Comparison of ENCODE assay signal across 15 cellular contexts in the genomic region with DNA sequence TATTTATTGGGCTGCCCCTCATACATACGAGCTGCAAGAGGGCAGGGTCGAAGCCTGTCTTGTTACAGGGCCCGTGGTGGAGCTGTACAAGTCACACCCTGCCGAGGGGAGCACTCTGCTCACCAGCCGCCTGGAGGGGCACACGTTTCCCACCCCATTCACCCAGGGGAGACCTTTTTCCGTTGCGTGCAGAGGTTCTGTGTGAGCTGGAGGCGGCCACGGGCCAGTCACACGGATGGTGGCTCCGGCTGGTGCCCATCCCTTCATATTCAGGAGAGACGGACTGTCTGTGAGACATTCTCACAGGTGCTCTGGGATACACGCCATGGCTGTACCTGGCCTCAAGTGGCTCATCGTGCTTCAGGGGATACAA.
"Had no signal": no experiment of that assay in that cellular context is flagged by ENCODE, and none has a peak within 500 bp of the region (broad histone marks: within the 10 kb centered on the region; RNA-seq: fewer than 3 reads in every experiment).

No MANE protein-coding gene starts in this region.

- H3K4me2 ChIP-seq: hepatocyte, neural progenitor cell had no signal

- H3K9me3 Mint-ChIP-seq: activated T-cell treated with anti-CD3 and anti-CD28 coated beads, Interleukin-2, amount 50 U/mL, for 4 hours; central memory CD8-positive, alpha-beta T cell; neural progenitor cell; stimulated activated effector memory CD8-positive, alpha-beta T cell treated with anti-CD3 and anti-CD28 coated beads, Interleukin-12 subunit alpha, Interleukin-12 subunit beta, amount 100 ng/mL, for 72 hours had no signal

- H3K27ac Mint-ChIP-seq: neural progenitor cell; stimulated activated effector memory CD8-positive, alpha-beta T cell treated with anti-CD3 and anti-CD28 coated beads, Interleukin-12 subunit alpha, Interleukin-12 subunit beta, amount 100 ng/mL, for 72 hours; T-helper 17 cell had no signal

- H3K9ac ChIP-seq: neural progenitor cell had no signal

- H3K4me3 Mint-ChIP-seq: activated T-cell treated with anti-CD3 and anti-CD28 coated beads, Interleukin-2, amount 50 U/mL, for 4 hours; central memory CD8-positive, alpha-beta T cell; neural progenitor cell; stimulated activated effector memory CD8-positive, alpha-beta T cell treated with anti-CD3 and anti-CD28 coated beads, Interleukin-12 subunit alpha, Interleukin-12 subunit beta, amount 100 ng/mL, for 72 hours; T-helper 17 cell had no signal

- H3K27me3 Mint-ChIP-seq: brain had no signal

- H3K4me3 ChIP-seq: adrenal gland, hepatocyte, neural progenitor cell, skin epidermis had no signal

- H3K79me2 ChIP-seq: hepatocyte had no signal

- H2AFZ ChIP-seq: hepatocyte, neural progenitor cell had no signal

- H3K36me3 ChIP-seq: adrenal gland, neural progenitor cell had no signal

- H3K9me3 ChIP-seq: adrenal gland had no signal

- H3K36me3 Mint-ChIP-seq: brain had no signal

- DNase-seq: activated CD4-positive, alpha-beta T cell treated with anti-CD3 and anti-CD28 coated beads, Interleukin-2, amount 50 U/mL, for 4 hours; activated T-cell treated with anti-CD3 and anti-CD28 coated beads, Interleukin-2, amount 50 U/mL, for 4 hours; dermis blood vessel endothelial cell; kidney; substantia nigra; T-helper 17 cell had no signal

- H3K27me3 ChIP-seq: adrenal gland, hepatocyte, neural progenitor cell had no signal

- H3K27ac ChIP-seq: adrenal gland, hepatocyte, neural progenitor cell had no signal

- ATAC-seq: activated CD4-positive, CD25-positive, alpha-beta regulatory T cell treated with anti-CD3 and anti-CD28 coated beads, Interleukin-2, amount 50 U/mL, for 24 hours; activated T-cell treated with anti-CD3 and anti-CD28 coated beads, Interleukin-2, amount 50 U/mL, for 4 hours; left ventricle myocardium superior; stimulated activated effector memory CD8-positive, alpha-beta T cell treated with anti-CD3 and anti-CD28 coated beads, Interleukin-12 subunit alpha, Interleukin-12 subunit beta, amount 100 ng/mL, for 72 hours; T-helper 17 cell had no signal
